Comparison of ENCODE assay signal across 31 cellular contexts in the genomic region with DNA sequence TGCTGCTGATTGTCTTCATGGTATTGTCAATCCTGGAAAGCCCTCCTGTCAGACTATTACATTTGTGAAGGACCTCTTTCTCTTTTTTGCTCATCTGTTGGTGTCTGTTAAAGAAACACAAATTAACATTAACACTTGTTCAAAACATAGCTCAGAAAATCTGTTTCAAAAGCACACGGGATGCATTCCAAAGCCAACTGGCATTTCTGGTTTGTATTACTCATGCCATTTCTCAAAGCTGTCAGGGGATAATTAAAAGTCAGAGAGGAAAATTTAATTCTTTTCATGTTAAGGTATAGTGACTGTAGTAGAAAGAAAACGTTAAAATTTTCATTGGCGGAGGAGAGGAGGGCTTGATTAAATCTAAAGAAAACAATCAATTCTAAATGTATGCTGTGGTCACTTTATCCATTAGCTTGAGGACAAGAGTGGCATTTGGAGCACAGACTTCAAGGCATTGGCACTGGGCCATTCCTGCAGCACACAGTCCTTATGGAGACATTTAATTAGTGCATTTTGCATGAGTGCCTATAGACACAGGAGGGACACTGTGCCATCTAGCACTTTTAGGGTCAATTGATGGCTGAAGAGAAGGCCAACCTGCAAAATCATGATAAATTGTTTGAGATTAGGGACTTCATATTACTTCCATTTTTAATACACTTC. TPM values are rescaled to one million over a fixed set of nuclear protein-coding genes. Genes with fewer than 3 reads are reported as not detected.
DNase-seq lines count a peak whose midpoint lies in the region; ATAC-seq, FAIRE-seq and TF ChIP-seq lines count a peak whose summit lies in the region.
"Had no signal": no experiment of that assay in that cellular context is flagged by ENCODE, and none has a peak within 500 bp of the region (broad histone marks: within the 10 kb centered on the region; RNA-seq: fewer than 3 reads in every experiment).

No MANE protein-coding gene starts in this region.

- H3K27me3 ChIP-seq in endothelial cell of umbilical vein (ENCODE audit: control insufficient read depth in 2 of 2, insufficient read depth in 2 of 2, low read length in 2 of 2), result no peaks in the 10 kb centered on the region
- H3K27me3 ChIP-seq: gastrocnemius medialis, neutrophil, testis had no signal

- POLR2A ChIA-PET in endothelial cell of umbilical vein (lab: Charles Lee), result no interaction called here

- TF ChIP-seq POLR2A in endothelial cell of umbilical vein (IDR thresholded peaks at IDR 0.05; ENCODE audit: low read depth, low read length), result no peak

- ATAC-seq in stimulated activated naive CD8-positive, alpha-beta T cell treated with anti-CD3 and anti-CD28 coated beads, Interleukin-15, Interleukin-2, amounts not matched to agents 100 U/mL and 50 U/mL, for 24 hours, result no peak
- ATAC-seq: activated CD8-positive, alpha-beta T cell treated with anti-CD3 and anti-CD28 coated beads for 36 hours; gastrocnemius medialis; psoas muscle; stimulated activated memory B cell treated with anti-CD40 and anti-IgM and Interleukin-4, amounts not matched to agents 10 μg/mL and 1 μg/mL and 100 μg/mL, for 72 hours had no signal

- no peaks in the 10 kb centered on the region for H3K9me3 ChIP-seq in endothelial cell of umbilical vein (replicated peaks; ENCODE audit: control insufficient read depth, insufficient read depth, low read length)
- no peaks in the 10 kb centered on the region for H3K9me3 ChIP-seq in kidney (ENCODE audit: control insufficient read depth in 1 of 2, low read length in 2 of 2)
- H3K9me3 ChIP-seq: gastrocnemius medialis, neutrophil, testis had no signal

- H3K9ac ChIP-seq in endothelial cell of umbilical vein (replicated peaks; ENCODE audit: extremely low read depth, insufficient read depth, low read length), result no peak overlapping the region
- H3K9ac ChIP-seq in kidney (ENCODE audit: low read length in 2 of 2), result no peak overlapping the region
- H3K9ac ChIP-seq: GM23248 had no signal

- dilution Hi-C loops in endothelial cell of umbilical vein (cut with MboI; ENCODE audit: extremely low pct_ligation_motif_present, low sequenced_read_pairs), result no loop called here

- no peaks in the 10 kb centered on the region for H3K79me2 ChIP-seq in endothelial cell of umbilical vein (ENCODE audit: control insufficient read depth, insufficient read depth, low read length)

- peak; percentile 64 for FAIRE-seq in endothelial cell of umbilical vein (lab: Jason Lieb, UNC)
- FAIRE-seq in kidney (lab: Jason Lieb, UNC), result no peak

- TF ChIP-seq CTCF in endothelial cell of umbilical vein (IDR thresholded peaks at IDR 0.05; ENCODE audit: extremely low read depth in 1 of 2, insufficient read depth in 1 of 2, low read depth in 1 of 2, low read length in 2 of 2) (no peak), kidney (IDR thresholded peaks at IDR 0.05; ENCODE audit: borderline replicate concordance, extremely low read depth, insufficient read depth) (no peak)

- no peaks in the 10 kb centered on the region for H4K20me1 ChIP-seq in endothelial cell of umbilical vein (replicated peaks; ENCODE audit: control insufficient read depth, extremely low read depth, insufficient read depth, low read length)

- H3K27ac ChIP-seq in endothelial cell of umbilical vein (ENCODE audit: insufficient read depth, low read depth, low read length), result no peak overlapping the region
- H3K27ac ChIP-seq in kidney (ENCODE audit: low read depth in 2 of 2, low read length in 2 of 2), result no peak overlapping the region
- H3K27ac ChIP-seq: 22Rv1, dorsolateral prefrontal cortex, gastrocnemius medialis, GM23248, neutrophil, psoas muscle, skin epidermis, testis had no signal

- no peaks in the 10 kb centered on the region for H3K9me1 ChIP-seq in endothelial cell of umbilical vein (replicated peaks; ENCODE audit: control insufficient read depth, extremely low read depth, insufficient read depth, low read length)

- intact Hi-C loops in endothelial cell of umbilical vein (cut with micrococcal nuclease), result no loop called here
- intact Hi-C loops in kidney (cut with DNase I), result no loop called here

- no peaks in the 10 kb centered on the region for H3K4me1 ChIP-seq in endothelial cell of umbilical vein (ENCODE audit: control insufficient read depth, extremely low read depth, insufficient read depth, low read length)
- H3K4me1 ChIP-seq in kidney (ENCODE audit: control insufficient read depth in 1 of 2, insufficient read depth in 1 of 2, low read depth in 1 of 2, low read length in 2 of 2), result no peaks in the 10 kb centered on the region
- H3K4me1 ChIP-seq: gastrocnemius medialis, psoas muscle, testis had no signal

- BruUV-seq in endothelial cell of umbilical vein (replicated peaks; lab: Mats Ljungman, UMichigan), result no TSS peak

- peak; percentile 32 for DNase-seq in DMS 273 (lab: John Stamatoyannopoulos, UW; ENCODE audit: unreplicated experiment)
- DNase-seq in DMS 273 treated with DMSO at 0.1 percent for 48 hours (lab: John Stamatoyannopoulos, UW), result no peak
- DNase-seq in NCI-H446 (lab: John Stamatoyannopoulos, UW), result peak; percentile 36 to 64
- no peak for DNase-seq in endothelial cell of umbilical vein (ENCODE audit: low read depth, low spot score)
- peak; percentile 27 for DNase-seq in renal cortical epithelial cell (ENCODE audit: low read depth)
- DNase-seq in stimulated activated naive CD8-positive, alpha-beta T cell treated with anti-CD3 and anti-CD28 coated beads, Interleukin-15, Interleukin-2, amounts not matched to agents 100 U/mL and 50 U/mL, for 24 hours, result no peak
- no peak for DNase-seq in kidney
- no peak for DNase-seq in activated naive CD4-positive, alpha-beta T cell (lab: John Stamatoyannopoulos, UW)
- DNase-seq: activated B cell treated with CpG ODN at 0.5 μM for 24 hours; activated CD8-positive, alpha-beta T cell treated with anti-CD3 and anti-CD28 coated beads for 36 hours; activated naive CD4-positive, alpha-beta T cell treated with Interleukin-2 at 50 U/mL for 16 hours; activated T-cell treated with anti-CD3 and anti-CD28 coated beads, Interleukin-2, amount 50 U/mL, for 24 hours; AML-193; EL; gastrocnemius medialis; GM23248; hypothalamus; KG1; NCI-H2081; NCI-H526; psoas muscle; stimulated activated CD4-positive, alpha-beta T cell treated with anti-CD3 and anti-CD28 coated beads, Interleukin-2, amount 100 ng/mL, for 24 hours; testis had no signal

- H3K4me3 ChIP-seq in endothelial cell of umbilical vein (replicated peaks in 1 of 3; ENCODE audit: insufficient read depth in 1 of 3, low read depth in 1 of 3, low read length in 3 of 3) (no peak overlapping the region), kidney (ENCODE audit: low read length in 2 of 2) (no peak overlapping the region)
- H3K4me3 ChIP-seq: dorsolateral prefrontal cortex, gastrocnemius medialis, GM23248, psoas muscle, skin epidermis, testis had no signal

- H3K4me2 ChIP-seq in endothelial cell of umbilical vein (ENCODE audit: insufficient read depth, low read length), result no peak overlapping the region

- CTCF ChIA-PET in endothelial cell of umbilical vein (lab: Charles Lee), result no interaction called here

- H2AFZ ChIP-seq in endothelial cell of umbilical vein (ENCODE audit: low read depth, low read length), result no peak overlapping the region
- H2AFZ ChIP-seq: GM23248 had no signal

- no peaks in the 10 kb centered on the region for H3K36me3 ChIP-seq in endothelial cell of umbilical vein (ENCODE audit: control insufficient read depth in 2 of 2, extremely low read depth in 1 of 2, insufficient read depth in 2 of 2, low read length in 2 of 2)
- H3K36me3 ChIP-seq in kidney (ENCODE audit: control insufficient read depth in 1 of 2, insufficient read depth in 2 of 2, low read length in 2 of 2), result no peaks in the 10 kb centered on the region
- H3K36me3 ChIP-seq: gastrocnemius medialis, neutrophil had no signal

TF ChIP-seq in endothelial cell of umbilical vein, 7 proteins besides CTCF, POLR2A, EP300 and RAD21:
- TF ChIP-seq JUN (IDR thresholded peaks at IDR 0.05; ENCODE audit: borderline replicate concordance, insufficient read depth, insufficient read length, low read depth), result no peak
- TF ChIP-seq MYC (IDR thresholded peaks at IDR 0.05; ENCODE audit: low read depth, low read length), result no peak
- TF ChIP-seq EZH2 (IDR thresholded peaks at IDR 0.05; ENCODE audit: borderline replicate concordance, low read depth, low read length, severe bottlenecking), result no peak
- TF ChIP-seq, protein P1, sequence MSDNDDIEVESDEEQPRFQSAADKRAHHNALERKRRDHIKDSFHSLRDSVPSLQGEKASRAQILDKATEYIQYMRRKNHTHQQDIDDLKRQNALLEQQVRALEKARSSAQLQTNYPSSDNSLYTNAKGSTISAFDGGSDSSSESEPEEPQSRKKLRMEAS (IDR thresholded peaks at IDR 0.05; ENCODE audit: insufficient read depth, insufficient read length), result no peak
- TF ChIP-seq GATA2 (IDR thresholded peaks at IDR 0.05; ENCODE audit: insufficient read depth, insufficient read length, low read depth, low read length), result no peak
- no peak for TF ChIP-seq FOS (IDR thresholded peaks at IDR 0.05; ENCODE audit: borderline replicate concordance, insufficient read depth, low read length)
- no peak for TF ChIP-seq POLR2AphosphoS5 (IDR thresholded peaks at IDR 0.05; ENCODE audit: insufficient read depth, low read depth, low read length)

RNA-seq across cellular contexts. Expression of a gene that starts 21.2 kb away (rescaled TPM):
- not detected in 2 replicates for total RNA-seq in endothelial cell of umbilical vein
- not detected in 2 replicates for polyA plus RNA-seq in endothelial cell of umbilical vein
- polyA plus RNA-seq in endothelial cell of umbilical vein (2011; cell fraction: cytosol; rRNA removed), result not detected in 2 replicates
- not detected in 2 replicates for polyA plus RNA-seq in endothelial cell of umbilical vein (2011; cell fraction: nucleus; rRNA removed)
- polyA plus RNA-seq in endothelial cell of umbilical vein (2012), result not detected in 2 replicates
- not detected in 2 replicates for polyA minus RNA-seq in endothelial cell of umbilical vein
- not detected for polyA minus RNA-seq in endothelial cell of umbilical vein (2011; cell fraction: cytosol; rRNA and poly(A)+ RNA removed)
- not detected in 2 replicates for polyA minus RNA-seq in endothelial cell of umbilical vein (2011; cell fraction: nucleus; rRNA and poly(A)+ RNA removed)
- total RNA-seq in renal cortical epithelial cell, result under 0.01 and 0.10 TPM in 2 replicates
- total RNA-seq in kidney, result not detected
- not detected for polyA plus RNA-seq in kidney (ENCODE audit: insufficient read depth, low read depth, low replicate concordance)
- total RNA-seq: activated B cell treated with CpG ODN at 0.5 μM for 24 hours; activated CD8-positive, alpha-beta T cell treated with anti-CD3 and anti-CD28 coated beads for 36 hours; cardiac septum; gastrocnemius medialis; HT1080; liver; psoas muscle had no signal
- polyA plus RNA-seq: GM23248, liver, psoas muscle had no signal

Comparison
In these comparisons a context has a peak if more than half of its experiments do, and no peak if none do; other contexts are left out.
1. DNase-seq: peak in DMS 273 (single experiment), NCI-H446 (2 of 2) and renal cortical epithelial cell (single experiment); none in DMS 273 treated with DMSO at 0.1 percent for 48 hours (single experiment), endothelial cell of umbilical vein (single experiment), stimulated activated naive CD8-positive, alpha-beta T cell treated with anti-CD3 and anti-CD28 coated beads, Interleukin-15, Interleukin-2, amounts not matched to agents 100 U/mL and 50 U/mL, for 24 hours (single experiment), kidney (single experiment) and activated naive CD4-positive, alpha-beta T cell (0 of 4).